Comparison of ENCODE assay signal across 28 cellular contexts in genomic region chr1:232560940-232561339, GRCh38.
"Had no signal": no experiment of that assay in that cellular context is flagged by ENCODE, and none has a peak within 500 bp of the region (broad histone marks: within the 10 kb centered on the region; RNA-seq: fewer than 3 reads in every experiment).

No MANE protein-coding gene starts in this region.

- H3K27ac Mint-ChIP-seq: naive thymus-derived CD4-positive, alpha-beta T cell; natural killer cell treated with Interleukin-12 subunit alpha and Interleukin-12 subunit beta and Interleukin-15 and Interleukin-18, amount 100 ng/mL, for 72 hours; stimulated activated effector memory CD8-positive, alpha-beta T cell treated with anti-CD3 and anti-CD28 coated beads, Interleukin-12 subunit alpha, Interleukin-12 subunit beta, amount 100 ng/mL, for 72 hours; stimulated activated naive CD8-positive, alpha-beta T cell treated with anti-CD3 and anti-CD28 coated beads, Interleukin-15, Interleukin-2, amounts not matched to agents 100 ng/mL and 50 ng/mL, for 24 hours; type B pancreatic cell had no signal

- H3K27me3 Mint-ChIP-seq: progenitor cell of endocrine pancreas; stimulated activated naive CD8-positive, alpha-beta T cell treated with anti-CD3 and anti-CD28 coated beads, Interleukin-15, Interleukin-2, amounts not matched to agents 100 ng/mL and 50 ng/mL, for 24 hours; type B pancreatic cell had no signal

- FAIRE-seq: kidney, small intestine had no signal

- ATAC-seq: left colon; left lung; lower lobe of right lung; mucosa of descending colon; naive thymus-derived CD4-positive, alpha-beta T cell; natural killer cell treated with Interleukin-12 subunit alpha and Interleukin-12 subunit beta and Interleukin-15 and Interleukin-18, amount 100 ng/mL, for 72 hours; right cardiac atrium; stimulated activated effector memory CD8-positive, alpha-beta T cell treated with anti-CD3 and anti-CD28 coated beads, Interleukin-12 subunit alpha, Interleukin-12 subunit beta, amount 100 ng/mL, for 72 hours had no signal

- H3K27ac ChIP-seq: left lung, lower lobe of right lung, neutrophil, parathyroid adenoma, sigmoid colon, spleen, tibial nerve, uterus had no signal

- H3K4me3 ChIP-seq: left lung, lower lobe of right lung, mucosa of descending colon, sigmoid colon, spleen, suprapubic skin, tibial nerve, uterus had no signal

- H3K9me3 Mint-ChIP-seq: naive thymus-derived CD4-positive, alpha-beta T cell; natural killer cell treated with Interleukin-12 subunit alpha and Interleukin-12 subunit beta and Interleukin-15 and Interleukin-18, amount 100 ng/mL, for 72 hours; neural crest cell; stimulated activated effector memory CD8-positive, alpha-beta T cell treated with anti-CD3 and anti-CD28 coated beads, Interleukin-12 subunit alpha, Interleukin-12 subunit beta, amount 100 ng/mL, for 72 hours; stimulated activated naive CD8-positive, alpha-beta T cell treated with anti-CD3 and anti-CD28 coated beads, Interleukin-15, Interleukin-2, amounts not matched to agents 100 ng/mL and 50 ng/mL, for 24 hours; type B pancreatic cell had no signal

- H3K27me3 ChIP-seq: left lung, neutrophil, sigmoid colon, spleen, suprapubic skin, tibial nerve, uterus had no signal

- H3K36me3 ChIP-seq: left lung, lower lobe of right lung, neutrophil, sigmoid colon, spleen, suprapubic skin, tibial nerve, uterus had no signal

- H3K9ac ChIP-seq: parathyroid adenoma had no signal

- DNase-seq: hippocampal formation; kidney; left colon; left lung; lower lobe of right lung; mammary epithelial cell; mesenchymal stem cell; midbrain; mucosa of descending colon; naive thymus-derived CD4-positive, alpha-beta T cell; occipital lobe; right cardiac atrium; sigmoid colon; small intestine; spleen; stimulated activated CD4-positive, alpha-beta T cell treated with anti-CD3 and anti-CD28 coated beads, Interleukin-4, amount 100 ng/mL, for 24 hours; stimulated activated naive CD4-positive, alpha-beta T cell; uterus had no signal

- H3K4me3 Mint-ChIP-seq: naive thymus-derived CD4-positive, alpha-beta T cell; natural killer cell treated with Interleukin-12 subunit alpha and Interleukin-12 subunit beta and Interleukin-15 and Interleukin-18, amount 100 ng/mL, for 72 hours; neural crest cell; stimulated activated effector memory CD8-positive, alpha-beta T cell treated with anti-CD3 and anti-CD28 coated beads, Interleukin-12 subunit alpha, Interleukin-12 subunit beta, amount 100 ng/mL, for 72 hours; stimulated activated naive CD8-positive, alpha-beta T cell treated with anti-CD3 and anti-CD28 coated beads, Interleukin-15, Interleukin-2, amounts not matched to agents 100 ng/mL and 50 ng/mL, for 24 hours; type B pancreatic cell had no signal

- H3K9me3 ChIP-seq: left lung, lower lobe of right lung, mucosa of descending colon, neutrophil, sigmoid colon, spleen, suprapubic skin, tibial nerve, uterus had no signal

- H3K36me3 Mint-ChIP-seq: naive thymus-derived CD4-positive, alpha-beta T cell; natural killer cell treated with Interleukin-12 subunit alpha and Interleukin-12 subunit beta and Interleukin-15 and Interleukin-18, amount 100 ng/mL, for 72 hours; stimulated activated effector memory CD8-positive, alpha-beta T cell treated with anti-CD3 and anti-CD28 coated beads, Interleukin-12 subunit alpha, Interleukin-12 subunit beta, amount 100 ng/mL, for 72 hours; type B pancreatic cell had no signal

- H3K4me1 ChIP-seq: parathyroid adenoma, uterus had no signal
